In genomic region chr17:31085563-31085962, GRCh38 we compare ENCODE assay signal across 1 cellular context.
TF ChIP-seq lines count a peak whose summit lies in the region.

No MANE protein-coding gene starts in this region.

TF ChIP-seq in K562, 482 proteins besides CTCF, POLR2A, EP300 and RAD21 (continued from another document and continues in another):
- no peak for TF ChIP-seq RERE (CRISPR knock-in tag; IDR thresholded peaks at IDR 0.05; ENCODE audit: borderline replicate concordance)
- TF ChIP-seq NFIX (CRISPR knock-in tag; IDR thresholded peaks at IDR 0.05; ENCODE audit: low read depth) = no peak
- no peak for TF ChIP-seq SMARCC2 (IDR thresholded peaks at IDR 0.05; ENCODE audit: low read depth)
- no peak for TF ChIP-seq ZNF695 (CRISPR knock-in tag; IDR thresholded peaks at IDR 0.05)
- TF ChIP-seq SRF (CRISPR knock-in tag; IDR thresholded peaks at IDR 0.05) = no peak
- TF ChIP-seq MTA2 (IDR thresholded peaks at IDR 0.05; ENCODE audit: low read depth) = 0 out of 2 replicates have a peak, but pooled peaks have one; percentile 11
- no peak for TF ChIP-seq ZNF444 (CRISPR knock-in tag; IDR thresholded peaks at IDR 0.05)
- TF ChIP-seq DACH1 (IDR thresholded peaks at IDR 0.05; ENCODE audit: partially characterized antibody) = no peak
- TF ChIP-seq ZNF324 (CRISPR knock-in tag; IDR thresholded peaks at IDR 0.05) = no peak
- TF ChIP-seq ZBTB40 (IDR thresholded peaks at IDR 0.05) = no peak
- no peak for TF ChIP-seq ZBTB40 (CRISPR knock-in tag; IDR thresholded peaks at IDR 0.05)
- no peak for TF ChIP-seq ZNF785 (CRISPR knock-in tag; IDR thresholded peaks at IDR 0.05)
- peak; percentile 6 for TF ChIP-seq MEIS2 (IDR thresholded peaks at IDR 0.05; ENCODE audit: partially characterized antibody)
- TF ChIP-seq SMARCE1 (IDR thresholded peaks at IDR 0.05) = 0 out of 2 replicates have a peak, but pooled peaks have one; percentile 22
- no peak for TF ChIP-seq ZNF431 (CRISPR knock-in tag; IDR thresholded peaks at IDR 0.05)
- no peak for TF ChIP-seq ZNF395 (CRISPR knock-in tag; IDR thresholded peaks at IDR 0.05)
- no peak for TF ChIP-seq IRF9 (tag; IDR thresholded peaks at IDR 0.05)
- no peak for TF ChIP-seq JUN (IDR thresholded peaks at IDR 0.05; ENCODE audit: borderline replicate concordance, low read depth, low read length)
- no peak for TF ChIP-seq JUN (CRISPR knock-in tag; IDR thresholded peaks at IDR 0.05; ENCODE audit: borderline replicate concordance)
- no peak for TF ChIP-seq ZFPM2 (CRISPR knock-in tag; IDR thresholded peaks at IDR 0.05)
- TF ChIP-seq ZNF274 (IDR thresholded peaks at IDR 0.05; ENCODE audit: borderline replicate concordance, low read depth, low read length) = no peak
- 0 out of 2 replicates have a peak, but pooled peaks have one; percentile 16 for TF ChIP-seq HDAC2 (IDR thresholded peaks at IDR 0.05)
- TF ChIP-seq ZNF766 (CRISPR knock-in tag; conservative IDR thresholded peaks at IDR 0.05) = peak; percentile 77
- TF ChIP-seq DPF2 (IDR thresholded peaks at IDR 0.05) = peak; percentile 51; the same call in 1 of the 2 replicates
- no peak for TF ChIP-seq SMAD4 (CRISPR knock-in tag; conservative IDR thresholded peaks at IDR 0.05)
- no peak for TF ChIP-seq KDM4B (IDR thresholded peaks at IDR 0.05; ENCODE audit: borderline replicate concordance in 2 of 2, low read depth in 1 of 2)
- peak; percentile 73 for TF ChIP-seq HMBOX1 (IDR thresholded peaks at IDR 0.05)
- no peak for TF ChIP-seq ZNF76 (CRISPR knock-in tag; IDR thresholded peaks at IDR 0.05; ENCODE audit: borderline replicate concordance)
- no peak for TF ChIP-seq MAZ (CRISPR knock-in tag; conservative IDR thresholded peaks at IDR 0.05 in 1 of 2, IDR thresholded peaks at IDR 0.05 in 1 of 2)
- TF ChIP-seq ATF3 (IDR thresholded peaks at IDR 0.05) = peak; percentile 64
- no peak for TF ChIP-seq ATF3 (CRISPR knock-in tag; conservative IDR thresholded peaks at IDR 0.05)
- TF ChIP-seq THAP7 (CRISPR knock-in tag; IDR thresholded peaks at IDR 0.05) = no peak
- TF ChIP-seq ZBTB34 (CRISPR knock-in tag; IDR thresholded peaks at IDR 0.05) = no peak
- TF ChIP-seq EP400 (IDR thresholded peaks at IDR 0.05) = peak; percentile 25; the same call in 1 of the 2 replicates
- TF ChIP-seq ZNF280B (CRISPR knock-in tag; IDR thresholded peaks at IDR 0.05) = no peak
- peak; percentile 80 for TF ChIP-seq FOSL1 (tag; conservative IDR thresholded peaks at IDR 0.05)
- TF ChIP-seq ZNF551 (CRISPR knock-in tag; IDR thresholded peaks at IDR 0.05) = no peak
- peak; percentile 42; the same call in 1 of the 2 replicates for TF ChIP-seq EHMT2 (IDR thresholded peaks at IDR 0.05)
- no peak for TF ChIP-seq RHOXF2B (CRISPR knock-in tag; conservative IDR thresholded peaks at IDR 0.05)
- TF ChIP-seq ARHGAP35 (IDR thresholded peaks at IDR 0.05; ENCODE audit: partially characterized antibody) = no peak
- TF ChIP-seq SNRNP70 (optimal IDR thresholded peaks at IDR 0.05; ENCODE audit: low read depth, low read length) = no peak
